ENCODE assay signal across 19 cellular contexts in the genomic region with DNA sequence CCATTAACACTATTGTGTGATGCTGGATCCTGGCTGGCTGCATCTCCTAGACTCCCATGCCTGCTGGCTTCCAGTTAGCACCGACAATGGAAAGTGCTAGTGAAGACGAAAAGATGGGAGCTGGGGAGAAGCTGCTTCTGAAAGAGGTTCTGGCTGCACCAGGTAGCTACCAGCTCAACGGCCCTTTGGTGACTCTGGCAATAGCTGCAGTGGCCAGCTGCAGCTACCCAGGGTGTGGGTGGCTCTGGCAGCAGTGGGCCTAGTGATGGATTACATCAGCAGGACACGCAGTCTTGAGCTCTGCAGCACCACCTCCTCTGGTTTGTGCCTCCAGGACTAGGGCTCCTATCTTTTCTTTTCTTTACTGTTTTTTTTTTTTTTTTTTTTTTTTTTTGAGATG.
DNase-seq lines count a peak whose midpoint lies in the region; ATAC-seq, FAIRE-seq and TF ChIP-seq lines count a peak whose summit lies in the region.
"Had no signal": no experiment of that assay in that cellular context is flagged by ENCODE, and none has a peak within 500 bp of the region (broad histone marks: within the 10 kb centered on the region; RNA-seq: fewer than 3 reads in every experiment).

No MANE protein-coding gene starts in this region.

- no peak overlapping the region for H2AFZ ChIP-seq in H1 (ENCODE audit: low read length)

- H3K36me3 Mint-ChIP-seq in activated naive CD4-positive, alpha-beta T cell treated with anti-CD3 and anti-CD28 coated beads, Interleukin-2, amount 10 ng/mL, durations not matched to agents 7 days and 5 days = no peaks in the 10 kb centered on the region
- H3K36me3 Mint-ChIP-seq in activated naive CD4-positive, alpha-beta T cell treated with anti-CD3 and anti-CD28 coated beads, Interleukin-2, amount 50 U/mL, for 72 hours = no peaks in the 10 kb centered on the region
- H3K36me3 Mint-ChIP-seq in natural killer cell treated with Interleukin-12 subunit alpha and Interleukin-12 subunit beta and Interleukin-15 and Interleukin-18, amount 100 ng/mL, for 72 hours = no peaks in the 10 kb centered on the region
- H3K36me3 Mint-ChIP-seq: CD14-positive monocyte; CD4-positive, alpha-beta memory T cell had no signal

- no peak overlapping the region for H2BK12ac ChIP-seq in H1 (ENCODE audit: low read depth, low read length)

- no peak for TF ChIP-seq RAD21 in H1 (IDR thresholded peaks at IDR 0.05 in 1 of 2, conservative IDR thresholded peaks at IDR 0.05 in 1 of 2; ENCODE audit: low read depth in 2 of 2, low read length in 2 of 2)

- no peaks in the 10 kb centered on the region for H3K27me3 Mint-ChIP-seq in activated naive CD4-positive, alpha-beta T cell treated with anti-CD3 and anti-CD28 coated beads, Interleukin-2, amount 10 ng/mL, durations not matched to agents 7 days and 5 days
- H3K27me3 Mint-ChIP-seq in natural killer cell treated with Interleukin-12 subunit alpha and Interleukin-12 subunit beta and Interleukin-15 and Interleukin-18, amount 100 ng/mL, for 72 hours = peaks cover 16 to 19% of the 10 kb centered on the region in 2 donors

- no peak overlapping the region for H2BK5ac ChIP-seq in H1 (ENCODE audit: low read depth, low read length)

- no peak overlapping the region for H3K27ac Mint-ChIP-seq in activated naive CD4-positive, alpha-beta T cell treated with anti-CD3 and anti-CD28 coated beads, Interleukin-2, amount 10 ng/mL, durations not matched to agents 7 days and 5 days
- no peak overlapping the region for H3K27ac Mint-ChIP-seq in activated naive CD4-positive, alpha-beta T cell treated with anti-CD3 and anti-CD28 coated beads, Interleukin-2, amount 50 U/mL, for 72 hours
- no peak overlapping the region for H3K27ac Mint-ChIP-seq in natural killer cell treated with Interleukin-12 subunit alpha and Interleukin-12 subunit beta and Interleukin-15 and Interleukin-18, amount 100 ng/mL, for 72 hours
- H3K27ac Mint-ChIP-seq: CD14-positive monocyte; CD4-positive, alpha-beta memory T cell had no signal

- H4K91ac ChIP-seq in H1 (replicated peaks; ENCODE audit: insufficient read length, low read length) = peak overlapping the region; percentile 56

- H2BK120ac ChIP-seq in H1 (replicated peaks; ENCODE audit: low read depth, low read length) = no peak overlapping the region

- no peaks in the 10 kb centered on the region for H3K4me1 Mint-ChIP-seq in activated naive CD4-positive, alpha-beta T cell treated with anti-CD3 and anti-CD28 coated beads, Interleukin-2, amount 10 ng/mL, durations not matched to agents 7 days and 5 days
- no peaks in the 10 kb centered on the region for H3K4me1 Mint-ChIP-seq in natural killer cell treated with Interleukin-12 subunit alpha and Interleukin-12 subunit beta and Interleukin-15 and Interleukin-18, amount 100 ng/mL, for 72 hours (ENCODE audit: low read depth in 2 of 2)
- H3K4me1 Mint-ChIP-seq: CD4-positive, alpha-beta memory T cell had no signal

- no peak overlapping the region for H2BK20ac ChIP-seq in H1 (ENCODE audit: low read length)

- no peak for ATAC-seq in activated naive CD4-positive, alpha-beta T cell treated with anti-CD3 and anti-CD28 coated beads, Interleukin-2, amount 50 U/mL, for 72 hours
- no peak for ATAC-seq in upper lobe of right lung
- no peak for ATAC-seq in natural killer cell treated with Interleukin-12 subunit alpha and Interleukin-12 subunit beta and Interleukin-15 and Interleukin-18, amount 100 ng/mL, for 72 hours
- ATAC-seq: GM12878 had no signal

- H3K9ac ChIP-seq in H1 (replicated peaks in 1 of 4; ENCODE audit: extremely low read depth in 1 of 4, low read depth in 3 of 4, low read length in 3 of 4) = no peak overlapping the region
- H3K9ac ChIP-seq: BLaER1 had no signal

- no peak for TF ChIP-seq EP300 in H1 (IDR thresholded peaks at IDR 0.05; ENCODE audit: borderline replicate concordance in 1 of 2, low read depth in 2 of 2, low read length in 2 of 2)

- H4K20me1 ChIP-seq in H1 (replicated peaks in 1 of 2; ENCODE audit: control insufficient read depth in 1 of 2, insufficient read depth in 2 of 2, low read length in 2 of 2) = no peaks in the 10 kb centered on the region
- H4K20me1 ChIP-seq: BLaER1 had no signal

- no peaks in the 10 kb centered on the region for H3K23me2 ChIP-seq in H1 (ENCODE audit: low read depth, low read length)

- H3K18ac ChIP-seq in H1 (ENCODE audit: extremely low read depth, low read length) = no peak overlapping the region

- CTCF ChIA-PET in activated naive CD4-positive, alpha-beta T cell treated with anti-CD3 and anti-CD28 coated beads, Interleukin-2, amount 10 ng/mL, durations not matched to agents 7 days and 5 days (lab: Charles Lee) = interaction anchor here (0.7 kb wide), 1 partner anchor 21 kb away, joined by 3 read pairs; no protein-coding TSS in a partner anchor
- CTCF ChIA-PET in H1 (lab: Charles Lee; ENCODE audit: partially characterized antibody) = interaction anchor here (0.6 to 1.6 kb wide), 3 partner anchors 9 to 1509 kb away, joined by 3 to 8 read pairs (median 3); no protein-coding TSS in a partner anchor

- intact Hi-C loops in upper lobe of right lung (cut with DNase I) = no loop called here

- H4K8ac ChIP-seq in H1 (ENCODE audit: extremely low read depth, insufficient read depth, low read length) = no peak overlapping the region; the same call in 1 of the 2 replicates

- H3K79me2 ChIP-seq in H1 (ENCODE audit: control insufficient read depth in 1 of 2, insufficient read depth in 2 of 2, low read length in 2 of 2) = no peaks in the 10 kb centered on the region

- H3K14ac ChIP-seq in H1 (ENCODE audit: insufficient read length) = no peak overlapping the region

- H3K4me2 ChIP-seq in H1 (ENCODE audit: insufficient read depth in 1 of 2, low read depth in 2 of 2, low read length in 2 of 2) = no peak overlapping the region
- H3K4me2 ChIP-seq: BLaER1 had no signal

- no peak overlapping the region for H3K23ac ChIP-seq in H1 (ENCODE audit: insufficient read length)

- no peak overlapping the region for H3K4ac ChIP-seq in H1 (replicated peaks; ENCODE audit: insufficient read length, low read depth, low read length)

- no peaks in the 10 kb centered on the region for H3K9me3 Mint-ChIP-seq in activated naive CD4-positive, alpha-beta T cell treated with anti-CD3 and anti-CD28 coated beads, Interleukin-2, amount 10 ng/mL, durations not matched to agents 7 days and 5 days
- H3K9me3 Mint-ChIP-seq in activated naive CD4-positive, alpha-beta T cell treated with anti-CD3 and anti-CD28 coated beads, Interleukin-2, amount 50 U/mL, for 72 hours = no peaks in the 10 kb centered on the region
- H3K9me3 Mint-ChIP-seq in natural killer cell treated with Interleukin-12 subunit alpha and Interleukin-12 subunit beta and Interleukin-15 and Interleukin-18, amount 100 ng/mL, for 72 hours = no peaks in the 10 kb centered on the region
- H3K9me3 Mint-ChIP-seq: CD14-positive monocyte had no signal

- H3K9me3 ChIP-seq in H1 (ENCODE audit: insufficient read depth in 2 of 2, low read depth in 1 of 2, low read length in 1 of 2) (no peaks in the 10 kb centered on the region), upper lobe of right lung (no peaks in the 10 kb centered on the region)
- H3K9me3 ChIP-seq: BLaER1, HAP-1 had no signal

- DNase-seq in activated naive CD4-positive, alpha-beta T cell treated with anti-CD3 and anti-CD28 coated beads, Interleukin-2, amount 10 ng/mL, durations not matched to agents 7 days and 5 days = peak; percentile 10
- no peak for DNase-seq in activated naive CD4-positive, alpha-beta T cell treated with anti-CD3 and anti-CD28 coated beads, Interleukin-2, amount 50 U/mL, for 72 hours (ENCODE audit: low spot score in 2 of 2)
- no peak for DNase-seq in H1 (ENCODE audit: low read depth in 1 of 2, low spot score in 2 of 2)
- DNase-seq in occipital lobe (lab: John Stamatoyannopoulos, UW) = peak; percentile 40
- DNase-seq in upper lobe of right lung = peak; percentile 41
- no peak for DNase-seq in KBM-7
- no peak for DNase-seq in GM20000 (ENCODE audit: low spot score)
- DNase-seq in natural killer cell treated with Interleukin-12 subunit alpha and Interleukin-12 subunit beta and Interleukin-15 and Interleukin-18, amount 100 ng/mL, for 72 hours (ENCODE audit: low spot score) = no peak
- DNase-seq: 8988T; Calu3; CD4-positive, alpha-beta memory T cell; DMS79 treated with DMSO at 0.1 percent for 48 hours; GOT3 had no signal

- TF ChIP-seq POLR2A in H1 (IDR thresholded peaks at IDR 0.05; ENCODE audit: control extremely low read depth in 1 of 2, low read depth in 2 of 2, low read length in 2 of 2) = no peak

- no peak overlapping the region for H2AK5ac ChIP-seq in H1 (ENCODE audit: low read depth, low read length)

- POLR2A ChIA-PET in H1 (lab: Charles Lee; ENCODE audit: partially characterized antibody) = no interaction called here

- TF ChIP-seq CTCF in H1 (IDR thresholded peaks at IDR 0.05; ENCODE audit: control extremely low read depth in 1 of 3, insufficient read depth in 1 of 3, low read depth in 1 of 3, low read length in 3 of 3) (no peak), upper lobe of right lung (IDR thresholded peaks at IDR 0.05) (no peak), GM20000 (IDR thresholded peaks at IDR 0.05; ENCODE audit: extremely low read depth, missing control alignments) (no peak)

- H3K4me1 ChIP-seq in H1 (replicated peaks in 1 of 4; ENCODE audit: control insufficient read depth in 3 of 4, insufficient read depth in 4 of 4, low read length in 3 of 4) = no peaks in the 10 kb centered on the region; a peak in 2 of 7 replicates
- no peaks in the 10 kb centered on the region for H3K4me1 ChIP-seq in upper lobe of right lung
- H3K4me1 ChIP-seq: BLaER1, HAP-1 had no signal

- H4K5ac ChIP-seq in H1 (ENCODE audit: insufficient read length, low read depth, low read length) = no peak overlapping the region

- no peaks in the 10 kb centered on the region for H3K36me3 ChIP-seq in H1 (ENCODE audit: control insufficient read depth in 2 of 4, insufficient read depth in 4 of 4, low read length in 3 of 4)
- H3K36me3 ChIP-seq in upper lobe of right lung = no peaks in the 10 kb centered on the region
- H3K36me3 ChIP-seq: BLaER1, HAP-1 had no signal

- H3K27me3 ChIP-seq in H1 (replicated peaks in 1 of 4; ENCODE audit: control insufficient read depth in 3 of 4, extremely low read depth in 1 of 4, insufficient read depth in 3 of 4, low read length in 3 of 4) (no peaks in the 10 kb centered on the region), upper lobe of right lung (no peaks in the 10 kb centered on the region)
- H3K27me3 ChIP-seq: BLaER1 had no signal

- no peak overlapping the region for H3K27ac ChIP-seq in H1 (ENCODE audit: low read depth, low read length)
- no peak overlapping the region for H3K27ac ChIP-seq in upper lobe of right lung
- H3K27ac ChIP-seq: BLaER1, HL-60 had no signal

- in situ Hi-C loops in KBM-7 (cut with MboI; ENCODE audit: low pct_unique_long_range_greater_than_20kb, low sequenced_read_pairs) = no loop called here

- H3K4me3 ChIP-seq in H1 (ENCODE audit: extremely low read depth in 1 of 4, insufficient read depth in 2 of 4, low read depth in 3 of 4, low read length in 4 of 4) = no peak overlapping the region
- no peak overlapping the region for H3K4me3 ChIP-seq in upper lobe of right lung
- H3K4me3 ChIP-seq: BLaER1, GM12878, HAP-1 had no signal

- H3K56ac ChIP-seq in H1 (replicated peaks; ENCODE audit: insufficient read length, low read depth, low read length) = no peak overlapping the region

- no peak overlapping the region for H2BK15ac ChIP-seq in H1 (ENCODE audit: low read length)

- H3K4me3 Mint-ChIP-seq in activated naive CD4-positive, alpha-beta T cell treated with anti-CD3 and anti-CD28 coated beads, Interleukin-2, amount 10 ng/mL, durations not matched to agents 7 days and 5 days = no peak overlapping the region
- H3K4me3 Mint-ChIP-seq in natural killer cell treated with Interleukin-12 subunit alpha and Interleukin-12 subunit beta and Interleukin-15 and Interleukin-18, amount 100 ng/mL, for 72 hours = no peak overlapping the region
- H3K4me3 Mint-ChIP-seq: CD14-positive monocyte; CD4-positive, alpha-beta memory T cell had no signal

- H3K79me1 ChIP-seq in H1 (ENCODE audit: low read depth, low read length) = no peaks in the 10 kb centered on the region

- WGBS in H1 (ENCODE audit: extremely low coverage in 1 of 2, insufficient coverage in 1 of 2, insufficient read length in 1 of 2, insufficient replicate concordance in 2 of 2, low coverage in 1 of 2, low lambda C conversion rate in 2 of 2, missing lambda C conversion rate in 1 of 2), 2 experiments = 81% methylated on average over 3 of the region's 4 CpGs; no CpG with 5 or more reads in 1 of the 2 experiments

- no peak for FAIRE-seq in H1 (lab: Jason Lieb, UNC)
- FAIRE-seq: GM12878, GM19239 had no signal

Comparison
In these comparisons a context has a peak if more than half of its experiments do, and no peak if none do; other contexts are left out.
1. DNase-seq: peak in activated naive CD4-positive, alpha-beta T cell treated with anti-CD3 and anti-CD28 coated beads, Interleukin-2, amount 10 ng/mL, durations not matched to agents 7 days and 5 days (single experiment), occipital lobe (single experiment) and upper lobe of right lung (single experiment); none in activated naive CD4-positive, alpha-beta T cell treated with anti-CD3 and anti-CD28 coated beads, Interleukin-2, amount 50 U/mL, for 72 hours (0 of 2), H1 (0 of 2), KBM-7 (single experiment), GM20000 (single experiment) and natural killer cell treated with Interleukin-12 subunit alpha and Interleukin-12 subunit beta and Interleukin-15 and Interleukin-18, amount 100 ng/mL, for 72 hours (single experiment).